ENCODE assay signal across 1 cellular context in the genomic region with DNA sequence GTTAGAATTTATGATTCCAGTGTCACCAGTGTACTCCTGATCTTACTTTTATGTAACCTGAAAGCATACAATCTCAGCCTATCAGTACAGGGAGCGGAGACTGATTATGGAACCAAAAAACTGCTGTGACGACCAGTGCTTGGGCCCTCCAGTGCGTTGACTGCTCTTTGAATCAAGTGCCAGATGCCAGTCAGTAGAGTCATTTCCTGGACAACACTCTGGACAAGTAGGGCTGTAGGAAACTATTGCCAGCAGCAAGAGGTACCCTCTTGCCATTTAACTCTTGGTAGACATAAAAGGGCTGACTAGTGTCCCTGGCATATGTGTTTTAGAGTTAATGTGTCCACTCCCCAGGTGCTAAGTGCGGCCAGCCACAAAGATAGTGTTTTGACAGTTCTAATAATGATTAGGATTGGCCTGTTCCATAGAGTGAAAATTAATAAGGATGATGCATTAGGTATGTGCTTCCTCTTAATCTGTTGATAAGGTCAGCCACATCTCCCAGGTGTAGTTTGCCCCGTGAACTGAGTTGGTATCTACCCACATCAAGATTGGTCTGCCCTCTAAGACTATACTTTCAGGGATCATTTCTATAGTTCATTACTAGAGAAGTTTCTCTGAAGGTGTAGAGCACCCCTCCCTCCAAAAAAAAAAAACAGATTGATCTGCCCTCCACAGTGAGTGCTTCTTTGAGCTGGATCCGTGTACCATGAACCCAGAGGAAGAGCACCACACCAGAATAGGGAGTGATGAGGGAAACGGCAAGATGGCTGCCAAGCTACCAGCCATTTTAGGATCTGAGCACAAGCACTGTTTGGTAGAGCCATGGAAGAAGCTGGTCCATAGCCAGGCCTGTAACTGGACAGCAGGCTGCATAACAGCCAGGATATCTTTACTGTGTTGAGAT.
TF ChIP-seq lines count a peak whose summit lies in the region.

No MANE protein-coding gene starts in this region.

TF ChIP-seq in HCT116, 20 proteins besides CTCF, POLR2A, EP300 and RAD21 (continued from another document):
- TF ChIP-seq REST (IDR thresholded peaks at IDR 0.05; ENCODE audit: low read depth) (no peak), FOSL1 (IDR thresholded peaks at IDR 0.05; ENCODE audit: low read depth) (no peak), SRF (IDR thresholded peaks at IDR 0.05; ENCODE audit: low read depth) (no peak), JUND (IDR thresholded peaks at IDR 0.05) (no peak), ZNF274 (IDR thresholded peaks at IDR 0.05; ENCODE audit: low read depth, low read length) (no peak), POLR2AphosphoS5 (IDR thresholded peaks at IDR 0.05; ENCODE audit: low read depth, low read length) (no peak), EZH2 (IDR thresholded peaks at IDR 0.05) (no peak)
- TF ChIP-seq, protein P1, sequence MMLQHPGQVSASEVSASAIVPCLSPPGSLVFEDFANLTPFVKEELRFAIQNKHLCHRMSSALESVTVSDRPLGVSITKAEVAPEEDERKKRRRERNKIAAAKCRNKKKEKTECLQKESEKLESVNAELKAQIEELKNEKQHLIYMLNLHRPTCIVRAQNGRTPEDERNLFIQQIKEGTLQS (IDR thresholded peaks at IDR 0.05): no peak
- TF ChIP-seq, protein P2, sequence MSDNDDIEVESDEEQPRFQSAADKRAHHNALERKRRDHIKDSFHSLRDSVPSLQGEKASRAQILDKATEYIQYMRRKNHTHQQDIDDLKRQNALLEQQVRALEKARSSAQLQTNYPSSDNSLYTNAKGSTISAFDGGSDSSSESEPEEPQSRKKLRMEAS (IDR thresholded peaks at IDR 0.05): no peak
